In genomic region chr15:65839354-65839901, GRCh38 we compare ENCODE assay signal across 24 cellular contexts. TPM values are rescaled to one million over a fixed set of nuclear protein-coding genes. Genes with fewer than 3 reads are reported as not detected.
DNase-seq lines count a peak whose midpoint lies in the region; ATAC-seq, FAIRE-seq and TF ChIP-seq lines count a peak whose summit lies in the region.
"Had no signal": no experiment of that assay in that cellular context is flagged by ENCODE, and none has a peak within 500 bp of the region (broad histone marks: within the 10 kb centered on the region; RNA-seq: fewer than 3 reads in every experiment).

No MANE protein-coding gene starts in this region.

- no peaks in the 10 kb centered on the region for H3K9me1 ChIP-seq in K562 (ENCODE audit: control insufficient read depth, insufficient read depth, low read length)

- H3K4me3 ChIP-seq in K562: no peak overlapping the region
- no peak overlapping the region for H3K4me3 ChIP-seq in HepG2 (replicated peaks in 1 of 3; ENCODE audit: insufficient read depth in 1 of 3, low read depth in 2 of 3, low read length in 3 of 3)
- H3K4me3 ChIP-seq: GM12878, GM23338 had no signal

- H3K27me3 ChIP-seq in K562 (ENCODE audit: control insufficient read depth in 2 of 2, insufficient read depth in 2 of 2, low read length in 2 of 2) (no peaks in the 10 kb centered on the region), HepG2 (ENCODE audit: control insufficient read depth in 1 of 2, insufficient read depth in 2 of 2, low read length in 2 of 2) (no peaks in the 10 kb centered on the region)

- H3K79me2 ChIP-seq in K562 (ENCODE audit: control insufficient read depth, insufficient read depth, low read length) (no peaks in the 10 kb centered on the region), HepG2 (ENCODE audit: insufficient read depth, low read length) (no peaks in the 10 kb centered on the region)

- TF ChIP-seq CTCF in K562 (IDR thresholded peaks at IDR 0.05 in 2 of 3, conservative IDR thresholded peaks at IDR 0.05 in 1 of 3; ENCODE audit: insufficient read depth in 2 of 3, low read depth in 1 of 3, low read length in 3 of 3): no peak
- no peak for TF ChIP-seq CTCF in HepG2 (CRISPR knock-in tag; IDR thresholded peaks at IDR 0.05)
- no peak for TF ChIP-seq CTCF in MCF 10A (IDR thresholded peaks at IDR 0.05; ENCODE audit: unreplicated experiment)

- H3K9me3 ChIP-seq in K562 (replicated peaks; ENCODE audit: control insufficient read depth, insufficient read depth, low read depth, low read length): no peaks in the 10 kb centered on the region
- no peaks in the 10 kb centered on the region for H3K9me3 ChIP-seq in HepG2 (ENCODE audit: low read length)

- no peak for TF ChIP-seq RAD21 in K562 (CRISPR knock-in tag; conservative IDR thresholded peaks at IDR 0.05 in 1 of 2, IDR thresholded peaks at IDR 0.05 in 1 of 2)
- TF ChIP-seq RAD21 in HepG2 (CRISPR knock-in tag; IDR thresholded peaks at IDR 0.05): no peak

- no peak overlapping the region for H3K4me3 Mint-ChIP-seq in activated T-cell treated with anti-CD3 and anti-CD28 coated beads, Interleukin-2, amount 50 U/mL, for 72 hours
- H3K4me3 Mint-ChIP-seq in MCF 10A (ENCODE audit: unreplicated experiment): no peak overlapping the region
- H3K4me3 Mint-ChIP-seq: CD4-positive, alpha-beta memory T cell; GM23338 had no signal

- H3K4me2 ChIP-seq in K562 (ENCODE audit: insufficient read depth, low read length): peak overlapping the region; percentile 43; the same call in 1 of the 2 replicates
- H3K4me2 ChIP-seq in HepG2 (ENCODE audit: low read depth, low read length): peak overlapping the region; percentile 42; the same call in 1 of the 2 replicates
- H3K4me2 ChIP-seq: GM23338 had no signal

- FAIRE-seq in K562 (lab: Jason Lieb, UNC): peak; percentile 91
- FAIRE-seq in HepG2 (lab: Jason Lieb, UNC): no peak
- FAIRE-seq: GM12878, HTR-8/SVneo had no signal

- TF ChIP-seq EP300 in K562 (IDR thresholded peaks at IDR 0.05; ENCODE audit: low read length): peak; percentile 86; the same call in 1 of the 2 replicates
- no peak for TF ChIP-seq EP300 in HepG2 (IDR thresholded peaks at IDR 0.05; ENCODE audit: low read depth in 2 of 2, low read length in 2 of 2)
- TF ChIP-seq EP300 in HepG2 (CRISPR knock-in tag; IDR thresholded peaks at IDR 0.05; ENCODE audit: borderline replicate concordance): no peak

- ATAC-seq in K562: peak; percentile 52
- no peak for ATAC-seq in HepG2
- no peak for ATAC-seq in activated T-cell treated with anti-CD3 and anti-CD28 coated beads, Interleukin-2, amount 50 U/mL, for 72 hours (replicated peaks in 1 of 2)
- ATAC-seq: GM12878, GM23338, HCT116, PC-3 had no signal

- H3K9ac ChIP-seq in K562 (ENCODE audit: insufficient read depth in 1 of 2, low read depth in 2 of 2, low read length in 2 of 2) (no peak overlapping the region), HepG2 (ENCODE audit: insufficient read depth, low read depth, low read length) (no peak overlapping the region)

- peak overlapping the region; percentile 46 for H3K27ac ChIP-seq in K562 (ENCODE audit: extremely low read depth, low read depth, low read length)
- no peak overlapping the region for H3K27ac ChIP-seq in HepG2 (ENCODE audit: extremely low read length, insufficient read depth, low read length)

- BruUV-seq in K562 (replicated peaks; lab: Mats Ljungman, UMichigan) (no TSS peak), HepG2 (replicated peaks; lab: Mats Ljungman, UMichigan) (no TSS peak), MCF 10A (replicated peaks; lab: Mats Ljungman, UMichigan) (no TSS peak)

- TF ChIP-seq POLR2A in K562 (conservative IDR thresholded peaks at IDR 0.05) (no peak), HepG2 (IDR thresholded peaks at IDR 0.05; ENCODE audit: insufficient read depth in 1 of 2, low read depth in 2 of 2, low read length in 2 of 2) (no peak)

- H3K36me3 Mint-ChIP-seq in activated T-cell treated with anti-CD3 and anti-CD28 coated beads, Interleukin-2, amount 50 U/mL, for 72 hours (ENCODE audit: insufficient read depth in 2 of 2): no peaks in the 10 kb centered on the region
- no peaks in the 10 kb centered on the region for H3K36me3 Mint-ChIP-seq in MCF 10A (ENCODE audit: insufficient read depth, unreplicated experiment)
- H3K36me3 Mint-ChIP-seq: CD4-positive, alpha-beta memory T cell had no signal

- intact Hi-C loops in K562 (cut with micrococcal nuclease): loop anchor here (5.0 kb wide), 1 partner anchor 202 kb away; no protein-coding TSS in a partner anchor
- intact Hi-C loops in HepG2 (cut with micrococcal nuclease; ENCODE audit: unreplicated experiment): no loop called here
- intact Hi-C loops in MCF 10A (cut with micrococcal nuclease): no loop called here

- H2AFZ ChIP-seq in K562 (ENCODE audit: low read depth, low read length) (peak overlapping the region; percentile 46), HepG2 (ENCODE audit: low read length) (no peak overlapping the region)
- H2AFZ ChIP-seq: GM23338 had no signal

- H3K36me3 ChIP-seq in K562 (ENCODE audit: control insufficient read depth, insufficient read depth, low read length) (no peaks in the 10 kb centered on the region), HepG2 (replicated peaks in 1 of 2; ENCODE audit: control insufficient read depth in 1 of 2, insufficient read depth in 2 of 2, low read length in 2 of 2) (no peaks in the 10 kb centered on the region)

- in situ Hi-C loops in K562 (cut with MboI) (no loop called here), HepG2 (cut with HindIII; ENCODE audit: extremely low pct_ligation_motif_present, low pct_unique_long_range_greater_than_20kb) (no loop called here)

- no peaks in the 10 kb centered on the region for H3K4me1 Mint-ChIP-seq in activated T-cell treated with anti-CD3 and anti-CD28 coated beads, Interleukin-2, amount 50 U/mL, for 72 hours (ENCODE audit: low read depth)
- peaks cover 8% of the 10 kb centered on the region for H3K4me1 Mint-ChIP-seq in MCF 10A (ENCODE audit: insufficient read depth, unreplicated experiment)

- CTCF ChIA-PET in K562 (lab: Yijun Ruan, JAX; ENCODE audit: low intra/inter-chr PET ratio) (no interaction called here), HepG2 (lab: Yijun Ruan, JAX; ENCODE audit: low intra/inter-chr PET ratio, low total read pairs) (no interaction called here), MCF 10A (lab: Yijun Ruan, JAX) (interaction anchor here (5.2 kb wide), 1 partner anchor 201 kb away, joined by 24 read pairs; no protein-coding TSS in a partner anchor)

- WGBS in K562 (ENCODE audit: insufficient coverage, low coverage, missing lambda C conversion rate): 14% methylated on average over 4 of the region's 5 CpGs
- 42% methylated on average over 5 of the region's 5 CpGs for WGBS in HepG2 (ENCODE audit: low lambda C conversion rate)

- peaks cover 19 to 46% of the 10 kb centered on the region in 2 experiments for H3K4me1 ChIP-seq in K562 (replicated peaks in 1 of 2; ENCODE audit: control insufficient read depth in 2 of 2, insufficient read depth in 2 of 2, low read length in 2 of 2)
- peaks cover 63% of the 10 kb centered on the region for H3K4me1 ChIP-seq in HepG2 (ENCODE audit: insufficient read depth, low read length)

- no peaks in the 10 kb centered on the region for H3K9me3 Mint-ChIP-seq in activated T-cell treated with anti-CD3 and anti-CD28 coated beads, Interleukin-2, amount 50 U/mL, for 72 hours
- H3K9me3 Mint-ChIP-seq in MCF 10A (ENCODE audit: unreplicated experiment): no peaks in the 10 kb centered on the region
- H3K9me3 Mint-ChIP-seq: CD4-positive, alpha-beta memory T cell; GM23338 had no signal

- DNase-seq in SKM-1 (lab: John Stamatoyannopoulos, UW; ENCODE audit: unreplicated experiment) (peak; percentile 14), SKM-1 treated with dmso at 0.1 percent for 144 hours (lab: John Stamatoyannopoulos, UW; ENCODE audit: unreplicated experiment) (no peak), K562 (ENCODE audit: extremely low read depth in 1 of 4, low spot score in 3 of 4) (peak; percentile 45 to 88 (median 58)), HepG2 (ENCODE audit: low spot score) (no peak), MCF 10A (ENCODE audit: unreplicated experiment) (no peak), C1 segment of cervical spinal cord (lab: John Stamatoyannopoulos, UW) (no peak), KG1 (lab: John Stamatoyannopoulos, UW) (no peak)
- no peak for DNase-seq in activated T-cell treated with anti-CD3 and anti-CD28 coated beads, Interleukin-2, amount 50 U/mL, for 72 hours
- DNase-seq: 8988T; Calu3; CD4-positive, alpha-beta memory T cell; MV-4-11; NCI-H1417; NCI-H187; NCI-H2107; NCI-H510A; NCI-H748 treated with DMSO at 0.1 percent for 48 hours; PC-3; RPMI8226; SIG-M5 had no signal

- no peaks in the 10 kb centered on the region for H3K27me3 Mint-ChIP-seq in activated T-cell treated with anti-CD3 and anti-CD28 coated beads, Interleukin-2, amount 50 U/mL, for 72 hours (ENCODE audit: low read depth)
- H3K27me3 Mint-ChIP-seq in MCF 10A (ENCODE audit: insufficient read depth, unreplicated experiment): no peaks in the 10 kb centered on the region
- H3K27me3 Mint-ChIP-seq: CD4-positive, alpha-beta memory T cell had no signal

- POLR2A ChIA-PET in K562 (lab: Yijun Ruan, JAX): interaction anchor here (0.7 to 1.1 kb wide), 2 partner anchors 17 to 1566 kb away, joined by 3 read pairs; no protein-coding TSS in a partner anchor
- POLR2A ChIA-PET in HepG2 (lab: Yijun Ruan, JAX): interaction anchor here (1.0 to 1.6 kb wide), 2 partner anchors 30 to 228 kb away, joined by 3 to 5 read pairs; partner anchors contain the start of genes INTS14 and RAB11A
- POLR2A ChIA-PET in MCF 10A (lab: Yijun Ruan, JAX): no interaction called here

- H3K27ac Mint-ChIP-seq in activated T-cell treated with anti-CD3 and anti-CD28 coated beads, Interleukin-2, amount 50 U/mL, for 72 hours: no peak overlapping the region
- H3K27ac Mint-ChIP-seq in MCF 10A (ENCODE audit: low read depth, unreplicated experiment): no peak overlapping the region
- H3K27ac Mint-ChIP-seq: CD4-positive, alpha-beta memory T cell; GM23338 had no signal

- H4K20me1 ChIP-seq in K562 (replicated peaks; ENCODE audit: control insufficient read depth, insufficient read depth, low read length): no peaks in the 10 kb centered on the region
- H4K20me1 ChIP-seq in HepG2 (ENCODE audit: insufficient read depth, low read length): no peaks in the 10 kb centered on the region

RNA-seq across cellular contexts. Expression of gene RAB11A, which starts 29.9 kb away (rescaled TPM):
- total RNA-seq in K562 (2011; cell fraction: chromatin; rRNA removed; ENCODE audit: low replicate concordance): 56.2 and 68.3 TPM in 2 replicates
- total RNA-seq in K562 (2011; cell fraction: nucleolus; rRNA removed): 12.9 and 14.2 TPM in 2 replicates
- total RNA-seq in K562 (2011; cell fraction: nucleoplasm; rRNA removed): 27.7 and 42.6 TPM in 2 replicates
- total RNA-seq in K562 (2014; rRNA removed) (122 and 129 TPM in 2 replicates), K562 (2014; rRNA removed; fragmentation: Illumina TruSeq; extraction: Trizol) (265 and 291 TPM in 2 replicates), K562 (2015; rRNA removed; fragmentation: Illumina TruSeq; extraction: Trizol) (188 and 194 TPM in 2 replicates), K562 (2021) (224 and 232 TPM in 2 replicates), HepG2 (2016; rRNA removed; fragmentation: Illumina TruSeq; extraction: Trizol) (161 and 241 TPM in 2 replicates), MCF 10A (2022) (139 and 164 TPM in 2 replicates)
- polyA plus RNA-seq in K562 (2011; rRNA removed) (336 and 369 TPM in 2 replicates), K562 (2014; fragmentation: Illumina TruSeq; extraction: Trizol) (317 and 338 TPM in 2 replicates), K562 (2014; fragmentation: Nextera tagmentation; extraction: Ambion mirVana) (100 to 1,000 TPM; 236 to 271 TPM), K562 (2014; rRNA removed) (245 and 321 TPM in 2 replicates), HepG2 (2011; rRNA removed) (129 and 162 TPM in 2 replicates)
- 144 and 235 TPM in 2 replicates for polyA plus RNA-seq in K562 (2011; cell fraction: cytosol; rRNA removed)
- polyA plus RNA-seq in K562 (2011; cell fraction: nucleus; rRNA removed): 66.7 and 120 TPM in 2 replicates
- 291 and 297 TPM in 2 replicates for polyA plus RNA-seq in K562 (2012)
- 431 and 466 TPM in 2 replicates for polyA minus RNA-seq in K562 (2011; rRNA and poly(A)+ RNA removed)
- 78.3 and 103 TPM in 2 replicates for polyA minus RNA-seq in K562 (2011; cell fraction: cytosol; rRNA and poly(A)+ RNA removed)
- 12.8 and 19.5 TPM in 2 replicates for polyA minus RNA-seq in K562 (2011; cell fraction: nucleus; rRNA and poly(A)+ RNA removed)
- total RNA-seq in HepG2 (2016; cell fraction: cytosol; rRNA removed; fragmentation: Illumina TruSeq; extraction: Trizol; ENCODE audit: low read depth): 38.6 and 40.4 TPM in 2 replicates
- total RNA-seq in HepG2 (2016; cell fraction: insoluble cytoplasmic fraction; rRNA removed; fragmentation: Illumina TruSeq; extraction: Trizol): 161 and 257 TPM in 2 replicates
- total RNA-seq in HepG2 (2016; cell fraction: membrane; rRNA removed; fragmentation: Illumina TruSeq; extraction: Trizol): 56.4 and 65.8 TPM in 2 replicates
- total RNA-seq in HepG2 (2016; cell fraction: nucleus; rRNA removed; fragmentation: Illumina TruSeq; extraction: Trizol): 55.2 and 56.4 TPM in 2 replicates
- 136 and 191 TPM in 2 replicates for polyA plus RNA-seq in HepG2 (2011; cell fraction: cytosol; rRNA removed)
- 38.0 and 51.7 TPM in 2 replicates for polyA plus RNA-seq in HepG2 (2011; cell fraction: nucleus; rRNA removed)
- polyA plus RNA-seq in HepG2 (2012): 191 and 216 TPM in 2 replicates
- polyA plus RNA-seq in HepG2 (2016; cell fraction: cytosol; fragmentation: Illumina TruSeq; extraction: Trizol; ENCODE audit: low read depth): 53.8 and 54.2 TPM in 2 replicates
- polyA plus RNA-seq in HepG2 (2016; cell fraction: insoluble cytoplasmic fraction; fragmentation: Illumina TruSeq; extraction: Trizol; ENCODE audit: low read depth): 276 and 303 TPM in 2 replicates
- 66.0 and 70.6 TPM in 2 replicates for polyA plus RNA-seq in HepG2 (2016; cell fraction: membrane; fragmentation: Illumina TruSeq; extraction: Trizol; ENCODE audit: low read depth)
- polyA plus RNA-seq in HepG2 (2016; cell fraction: nucleus; fragmentation: Illumina TruSeq; extraction: Trizol; ENCODE audit: insufficient read depth, low read depth): 89.0 and 94.4 TPM in 2 replicates
- polyA minus RNA-seq in HepG2 (2011; rRNA and poly(A)+ RNA removed; ENCODE audit: low replicate concordance): 35.4 and 66.3 TPM in 2 replicates
- 50.0 and 53.6 TPM in 2 replicates for polyA minus RNA-seq in HepG2 (2011; cell fraction: cytosol; rRNA and poly(A)+ RNA removed)
- polyA minus RNA-seq in HepG2 (2011; cell fraction: nucleus; rRNA and poly(A)+ RNA removed): 22.3 and 27.0 TPM in 2 replicates
- total RNA-seq in activated T-cell treated with anti-CD3 and anti-CD28 coated beads, Interleukin-2, amount 50 U/mL, for 72 hours: 100 to 1,000 TPM; 137 to 145 TPM

RNA-seq across cellular contexts. Expression of gene DENND4A, which starts 47.3 kb away (rescaled TPM):
- 41.4 and 147 TPM in 2 replicates for total RNA-seq in K562 (2011; cell fraction: chromatin; rRNA removed; ENCODE audit: low replicate concordance)
- 17.3 and 22.5 TPM in 2 replicates for total RNA-seq in K562 (2011; cell fraction: nucleolus; rRNA removed)
- 50.7 and 53.1 TPM in 2 replicates for total RNA-seq in K562 (2011; cell fraction: nucleoplasm; rRNA removed)
- total RNA-seq in K562 (2014; rRNA removed): 15.1 and 21.2 TPM in 2 replicates
- 28.6 and 35.5 TPM in 2 replicates for total RNA-seq in K562 (2014; rRNA removed; fragmentation: Illumina TruSeq; extraction: Trizol)
- 25.4 and 32.3 TPM in 2 replicates for total RNA-seq in K562 (2015; rRNA removed; fragmentation: Illumina TruSeq; extraction: Trizol)
- 18.3 and 19.9 TPM in 2 replicates for total RNA-seq in K562 (2021)
- polyA plus RNA-seq in K562 (2011; rRNA removed): 19.8 and 23.0 TPM in 2 replicates
- 5.0 and 7.4 TPM in 2 replicates for polyA plus RNA-seq in K562 (2011; cell fraction: cytosol; rRNA removed)
- 18.4 and 23.1 TPM in 2 replicates for polyA plus RNA-seq in K562 (2011; cell fraction: nucleus; rRNA removed)
- polyA plus RNA-seq in K562 (2012): 8.5 and 10.7 TPM in 2 replicates
- polyA plus RNA-seq in K562 (2014; fragmentation: Illumina TruSeq; extraction: Trizol): 14.8 and 17.0 TPM in 2 replicates
- polyA plus RNA-seq in K562 (2014; fragmentation: Nextera tagmentation; extraction: Ambion mirVana): 1 to 10 TPM; 6.8 to 6.9 TPM
- 11.3 and 13.5 TPM in 2 replicates for polyA plus RNA-seq in K562 (2014; rRNA removed)
- 69.4 and 70.4 TPM in 2 replicates for polyA minus RNA-seq in K562 (2011; rRNA and poly(A)+ RNA removed)
- polyA minus RNA-seq in K562 (2011; cell fraction: cytosol; rRNA and poly(A)+ RNA removed): 12.6 and 26.8 TPM in 2 replicates
- polyA minus RNA-seq in K562 (2011; cell fraction: nucleus; rRNA and poly(A)+ RNA removed): 31.0 and 60.5 TPM in 2 replicates
- 13.2 and 21.1 TPM in 2 replicates for total RNA-seq in HepG2 (2016; rRNA removed; fragmentation: Illumina TruSeq; extraction: Trizol)
- total RNA-seq in HepG2 (2016; cell fraction: cytosol; rRNA removed; fragmentation: Illumina TruSeq; extraction: Trizol; ENCODE audit: low read depth): 20.3 and 21.2 TPM in 2 replicates
- total RNA-seq in HepG2 (2016; cell fraction: insoluble cytoplasmic fraction; rRNA removed; fragmentation: Illumina TruSeq; extraction: Trizol): 13.1 and 20.9 TPM in 2 replicates
- 19.6 and 22.0 TPM in 2 replicates for total RNA-seq in HepG2 (2016; cell fraction: membrane; rRNA removed; fragmentation: Illumina TruSeq; extraction: Trizol)
- 20.2 and 25.3 TPM in 2 replicates for total RNA-seq in HepG2 (2016; cell fraction: nucleus; rRNA removed; fragmentation: Illumina TruSeq; extraction: Trizol)
- 18.6 TPM in 2 replicates for polyA plus RNA-seq in HepG2 (2011; rRNA removed)
- 7.0 and 12.3 TPM in 2 replicates for polyA plus RNA-seq in HepG2 (2011; cell fraction: cytosol; rRNA removed)
- 15.7 and 19.7 TPM in 2 replicates for polyA plus RNA-seq in HepG2 (2011; cell fraction: nucleus; rRNA removed)
- polyA plus RNA-seq in HepG2 (2012): 16.4 and 19.5 TPM in 2 replicates
- polyA plus RNA-seq in HepG2 (2016; cell fraction: cytosol; fragmentation: Illumina TruSeq; extraction: Trizol; ENCODE audit: low read depth): 0.40 and 0.54 TPM in 2 replicates
- polyA plus RNA-seq in HepG2 (2016; cell fraction: insoluble cytoplasmic fraction; fragmentation: Illumina TruSeq; extraction: Trizol; ENCODE audit: low read depth): 13.2 and 15.0 TPM in 2 replicates
- polyA plus RNA-seq in HepG2 (2016; cell fraction: membrane; fragmentation: Illumina TruSeq; extraction: Trizol; ENCODE audit: low read depth): 1.5 and 1.9 TPM in 2 replicates
- 14.0 and 18.1 TPM in 2 replicates for polyA plus RNA-seq in HepG2 (2016; cell fraction: nucleus; fragmentation: Illumina TruSeq; extraction: Trizol; ENCODE audit: insufficient read depth, low read depth)
- polyA minus RNA-seq in HepG2 (2011; rRNA and poly(A)+ RNA removed; ENCODE audit: low replicate concordance): 46.4 and 72.7 TPM in 2 replicates
- polyA minus RNA-seq in HepG2 (2011; cell fraction: cytosol; rRNA and poly(A)+ RNA removed): 30.8 and 43.0 TPM in 2 replicates
- 186 and 219 TPM in 2 replicates for polyA minus RNA-seq in HepG2 (2011; cell fraction: nucleus; rRNA and poly(A)+ RNA removed)
- 10 to 100 TPM; 56.7 to 59.3 TPM for total RNA-seq in activated T-cell treated with anti-CD3 and anti-CD28 coated beads, Interleukin-2, amount 50 U/mL, for 72 hours
- total RNA-seq in MCF 10A (2022): 16.9 and 18.1 TPM in 2 replicates

Comparison
In these comparisons a context has a peak if more than half of its experiments do, and no peak if none do; other contexts are left out.
1. DNase-seq: peak in SKM-1 (single experiment) and K562 (4 of 4); none in SKM-1 treated with dmso at 0.1 percent for 144 hours (single experiment), HepG2 (single experiment), activated T-cell treated with anti-CD3 and anti-CD28 coated beads, Interleukin-2, amount 50 U/mL, for 72 hours (0 of 2), MCF 10A (single experiment), C1 segment of cervical spinal cord (0 of 14) and KG1 (single experiment).